Comparison of ENCODE assay signal across 8 cellular contexts in the genomic region with DNA sequence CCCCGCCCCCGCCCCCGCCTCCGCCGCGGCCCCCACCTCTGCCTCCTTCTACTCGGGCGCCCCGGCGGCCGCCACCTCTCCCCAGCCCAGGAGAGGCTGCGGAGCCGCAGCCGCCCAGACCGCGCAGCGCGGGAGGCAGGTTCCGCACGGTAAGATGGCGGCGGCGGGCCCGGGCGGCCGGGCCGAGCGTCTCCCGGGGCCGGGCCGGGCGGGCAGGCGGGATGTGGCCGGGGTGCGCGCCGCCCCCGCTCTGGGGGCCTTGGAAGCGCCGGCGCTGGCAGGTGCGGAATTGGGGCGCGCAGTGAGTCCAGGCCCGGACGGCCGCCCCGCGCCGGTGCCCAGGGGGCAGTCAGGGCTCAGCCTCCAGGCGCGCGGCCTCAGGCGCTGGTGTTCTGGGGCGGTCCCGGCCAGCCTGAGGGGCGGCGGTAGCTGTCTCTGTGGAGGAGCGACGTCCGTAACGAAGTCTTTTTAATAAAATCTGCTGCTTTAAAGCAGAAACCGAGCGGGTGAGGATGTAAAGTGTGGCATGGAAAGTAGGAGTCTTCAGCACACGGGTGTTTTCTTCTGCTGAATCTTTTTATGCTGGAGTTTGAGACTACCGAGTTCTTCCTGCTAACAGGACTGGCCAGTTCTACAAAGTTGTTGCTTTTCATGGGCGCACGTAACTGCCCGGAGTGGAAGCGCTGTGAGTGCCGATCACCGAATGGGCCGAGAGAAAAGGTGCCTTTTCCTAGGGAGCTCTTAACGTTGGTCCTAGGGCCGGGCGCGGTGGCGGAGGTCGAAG. TPM values are rescaled to one million over a fixed set of nuclear protein-coding genes. Genes with fewer than 3 reads are reported as not detected.
DNase-seq lines count a peak whose midpoint lies in the region; ATAC-seq, FAIRE-seq and TF ChIP-seq lines count a peak whose summit lies in the region.

TSS of gene GID8 (plus strand) at position 43 of the 784 bp plus-strand sequence. CDS start 3,356 bp downstream, outside the sequence.

- peaks cover 86% of the 10 kb centered on the region for H3K79me2 ChIP-seq in K562 (ENCODE audit: control insufficient read depth, insufficient read depth, low read length)

- no peaks in the 10 kb centered on the region for H3K27me3 ChIP-seq in RWPE2 (ENCODE audit: insufficient read depth, poor library complexity, severe bottlenecking)
- H3K27me3 ChIP-seq in K562 (ENCODE audit: control insufficient read depth in 2 of 2, insufficient read depth in 2 of 2, low read length in 2 of 2) = no peaks in the 10 kb centered on the region
- H3K27me3 ChIP-seq in iPS DF 6.9 (ENCODE audit: control insufficient read depth, insufficient read depth, low read length) = no peaks in the 10 kb centered on the region

- POLR2A ChIA-PET in K562 (lab: Yijun Ruan, JAX) = interaction anchor here (0.6 to 5.3 kb wide), 13 partner anchors 8 to 439 kb away, joined by 3 to 64 read pairs (median 5); partner anchors contain the start of gene DIDO1

- DNase-seq in AG10803 (ENCODE audit: low read depth) = no peak
- DNase-seq in RWPE2 (ENCODE audit: low spot score) = peak; percentile 82
- peak in 2 of 4 experiments; percentile 61 to 63 for DNase-seq in K562 (ENCODE audit: extremely low read depth in 1 of 4, low spot score in 3 of 4)
- no peak for DNase-seq in iPS DF 6.9 (ENCODE audit: low read depth, low spot score)
- DNase-seq in sciatic nerve (ENCODE audit: low spot score) = peak; percentile 72
- DNase-seq in NCI-H446 treated with DMSO at 0.1 percent for 48 hours (lab: John Stamatoyannopoulos, UW) = no peak

- peaks cover 30% of the 10 kb centered on the region for H4K20me1 ChIP-seq in K562 (replicated peaks; ENCODE audit: control insufficient read depth, insufficient read depth, low read length)

- CTCF ChIA-PET in K562 (lab: Yijun Ruan, JAX; ENCODE audit: low intra/inter-chr PET ratio) = no interaction called here

- TF ChIP-seq RAD21 in K562 (CRISPR knock-in tag; conservative IDR thresholded peaks at IDR 0.05 in 1 of 2, IDR thresholded peaks at IDR 0.05 in 1 of 2) = no peak

- H3K4me1 ChIP-seq in RWPE2 (ENCODE audit: insufficient read depth, poor library complexity, severe bottlenecking) (peaks cover 18% of the 10 kb centered on the region), K562 (replicated peaks in 1 of 2; ENCODE audit: control insufficient read depth in 2 of 2, insufficient read depth in 2 of 2, low read length in 2 of 2) (peaks cover 31 to 56% of the 10 kb centered on the region in 2 experiments; a peak in 4 of 5 replicates), iPS DF 6.9 (ENCODE audit: control insufficient read depth, insufficient read depth, low read length) (peaks cover 8% of the 10 kb centered on the region)

- no TSS peak for BruUV-seq in K562 (replicated peaks; lab: Mats Ljungman, UMichigan)

- H3K9me3 ChIP-seq in RWPE2 (ENCODE audit: severe bottlenecking) (no peaks in the 10 kb centered on the region), K562 (replicated peaks; ENCODE audit: control insufficient read depth, insufficient read depth, low read depth, low read length) (no peaks in the 10 kb centered on the region), iPS DF 6.9 (ENCODE audit: control insufficient read depth, insufficient read depth, low read length) (no peaks in the 10 kb centered on the region)

- TF ChIP-seq POLR2A in K562 (conservative IDR thresholded peaks at IDR 0.05) = no peak

- peak within 1 kb of the TSS; percentile 97 to 99 for H3K9ac ChIP-seq in K562 (ENCODE audit: insufficient read depth in 1 of 2, low read depth in 2 of 2, low read length in 2 of 2)

- no peak for TF ChIP-seq CTCF in AG10803 (conservative IDR thresholded peaks at IDR 0.05; ENCODE audit: low read length)
- TF ChIP-seq CTCF in RWPE2 (IDR thresholded peaks at IDR 0.05; ENCODE audit: poor library complexity, severe bottlenecking) = no peak
- TF ChIP-seq CTCF in K562 (IDR thresholded peaks at IDR 0.05 in 2 of 3, conservative IDR thresholded peaks at IDR 0.05 in 1 of 3; ENCODE audit: insufficient read depth in 2 of 3, low read depth in 1 of 3, low read length in 3 of 3) = 0 out of 6 replicates have a peak, but pooled peaks of 2 of the 3 experiments have one; percentile 4 to 12

- peaks cover 7% of the 10 kb centered on the region for H3K9me1 ChIP-seq in K562 (ENCODE audit: control insufficient read depth, insufficient read depth, low read length)

- intact Hi-C loops in K562 (cut with micrococcal nuclease) = no loop called here
- intact Hi-C loops in sciatic nerve (cut with DNase I) = no loop called here

- WGBS in K562 (ENCODE audit: insufficient coverage, low coverage, missing lambda C conversion rate) = under 1% methylated on average over 44 of the region's 79 CpGs
- WGBS in iPS DF 6.9 (ENCODE audit: insufficient coverage, insufficient read length) = no CpG with 5 or more reads among the region's 79 CpGs

- H2AFZ ChIP-seq in K562 (ENCODE audit: low read depth, low read length) = peak within 1 kb of the TSS; percentile 90

- no peak for FAIRE-seq in K562 (lab: Jason Lieb, UNC)

- H3K27ac ChIP-seq in RWPE2 (ENCODE audit: poor library complexity, severe bottlenecking) = peak within 1 kb of the TSS; percentile 70
- peak within 1 kb of the TSS; percentile 97 for H3K27ac ChIP-seq in K562 (ENCODE audit: extremely low read depth, low read depth, low read length)
- no peak within 1 kb of the TSS for H3K27ac ChIP-seq in iPS DF 6.9 (ENCODE audit: low read length)

- H3K4me2 ChIP-seq in K562 (ENCODE audit: insufficient read depth, low read length) = peak within 1 kb of the TSS; percentile 99

- H3K4me3 ChIP-seq in AG10803 (ENCODE audit: low read length) (peak within 1 kb of the TSS; percentile 96), RWPE2 (ENCODE audit: severe bottlenecking) (peak within 1 kb of the TSS; percentile 85), K562 (peak within 1 kb of the TSS; percentile 97), iPS DF 6.9 (ENCODE audit: low read length) (peak within 1 kb of the TSS; percentile 91)

- no peak for TF ChIP-seq EP300 in K562 (IDR thresholded peaks at IDR 0.05; ENCODE audit: low read length)

- H3K36me3 ChIP-seq in RWPE2 (ENCODE audit: low read depth) = peaks cover 64% of the 10 kb centered on the region
- peaks cover 65% of the 10 kb centered on the region for H3K36me3 ChIP-seq in K562 (ENCODE audit: control insufficient read depth, insufficient read depth, low read length)
- peaks cover 19% of the 10 kb centered on the region for H3K36me3 ChIP-seq in iPS DF 6.9 (ENCODE audit: control insufficient read depth, insufficient read depth, low read length)

- ATAC-seq in GM18907 (IDR thresholded peaks at IDR 0.05; ENCODE audit: unreplicated experiment) = peak; percentile 45
- peak; percentile 43 for ATAC-seq in HG03095 (IDR thresholded peaks at IDR 0.05; ENCODE audit: unreplicated experiment)
- peak; percentile 55 for ATAC-seq in RWPE2 (ENCODE audit: low read depth)
- ATAC-seq in K562 = peak; percentile 66
- peak; percentile 42 for ATAC-seq in sciatic nerve

- in situ Hi-C loops in K562 (cut with MboI) = no loop called here

TF ChIP-seq in K562, 482 proteins besides CTCF, POLR2A, EP300 and RAD21 (continues in another document):
- peak; percentile 76 for TF ChIP-seq SIN3B (IDR thresholded peaks at IDR 0.05; ENCODE audit: low read depth)
- 0 out of 4 replicates have a peak, but pooled peaks of 1 of the 2 experiments have one; percentile 9 for TF ChIP-seq HDAC1 (IDR thresholded peaks at IDR 0.05)

RNA-seq across cellular contexts. Expression of gene GID8, which starts in this region (rescaled TPM):
- 26.6 and 28.0 TPM in 2 replicates for total RNA-seq in K562 (2011; cell fraction: chromatin; rRNA removed; ENCODE audit: low replicate concordance)
- 15.2 and 19.5 TPM in 2 replicates for total RNA-seq in K562 (2011; cell fraction: nucleolus; rRNA removed)
- 23.8 and 32.1 TPM in 2 replicates for total RNA-seq in K562 (2011; cell fraction: nucleoplasm; rRNA removed)
- total RNA-seq in K562 (2014; rRNA removed) (22.2 and 26.0 TPM in 2 replicates), K562 (2014; rRNA removed; fragmentation: Illumina TruSeq; extraction: Trizol) (21.8 and 23.4 TPM in 2 replicates), K562 (2015; rRNA removed; fragmentation: Illumina TruSeq; extraction: Trizol) (22.4 and 23.0 TPM in 2 replicates), K562 (2021) (29.0 and 31.6 TPM in 2 replicates), sciatic nerve (27.2 TPM)
- polyA plus RNA-seq in K562 (2011; rRNA removed) (24.6 and 26.3 TPM in 2 replicates), K562 (2014; fragmentation: Illumina TruSeq; extraction: Trizol) (22.2 TPM in 2 replicates), K562 (2014; fragmentation: Nextera tagmentation; extraction: Ambion mirVana) (10 to 100 TPM in 1 of 2 experiments, 1 to 10 TPM in 1; 7.5 to 12.9 TPM), K562 (2014; rRNA removed) (24.9 and 25.7 TPM in 2 replicates)
- polyA plus RNA-seq in K562 (2011; cell fraction: cytosol; rRNA removed) = 20.8 and 25.4 TPM in 2 replicates
- polyA plus RNA-seq in K562 (2011; cell fraction: nucleus; rRNA removed) = 19.8 and 21.7 TPM in 2 replicates
- polyA plus RNA-seq in K562 (2012) = 21.3 and 23.2 TPM in 2 replicates
- polyA minus RNA-seq in K562 (2011; rRNA and poly(A)+ RNA removed) = 31.4 and 32.6 TPM in 2 replicates
- polyA minus RNA-seq in K562 (2011; cell fraction: cytosol; rRNA and poly(A)+ RNA removed) = 15.6 and 17.0 TPM in 2 replicates
- polyA minus RNA-seq in K562 (2011; cell fraction: nucleus; rRNA and poly(A)+ RNA removed) = 6.1 and 10.0 TPM in 2 replicates

Comparison
In these comparisons a context has a peak if more than half of its experiments do, and no peak if none do; other contexts are left out.
1. DNase-seq: peak in RWPE2 (single experiment) and sciatic nerve (single experiment); none in AG10803 (single experiment), iPS DF 6.9 (single experiment) and NCI-H446 treated with DMSO at 0.1 percent for 48 hours (single experiment).
2. CTCF ChIP-seq: peak in K562 (2 of 3); none in AG10803 (single experiment) and RWPE2 (single experiment).
3. Peak in every context shown above with its lines, with median percentiles within 50 percentile points of each other: H3K4me3 ChIP-seq and ATAC-seq.